In genomic region chr13:51590231-51590630, GRCh38 we compare ENCODE assay signal across 1 cellular context.
TF ChIP-seq lines count a peak whose summit lies in the region.

No MANE protein-coding gene starts in this region.

TF ChIP-seq in SK-N-SH, 30 proteins besides CTCF, POLR2A, EP300 and RAD21 (continued from another document):
- no peak for TF ChIP-seq USF2 (IDR thresholded peaks at IDR 0.05; ENCODE audit: borderline replicate concordance, low read depth, low read length)
- no peak for TF ChIP-seq RXRA (IDR thresholded peaks at IDR 0.05; ENCODE audit: borderline replicate concordance, low read depth)
- no peak for TF ChIP-seq RFX5 (IDR thresholded peaks at IDR 0.05; ENCODE audit: low read length)
- TF ChIP-seq IRF3 (IDR thresholded peaks at IDR 0.05; ENCODE audit: low read depth, low read length): no peak
- TF ChIP-seq EZH2phosphoT487 (IDR thresholded peaks at IDR 0.05; ENCODE audit: borderline replicate concordance, low read depth): no peak
- TF ChIP-seq RCOR1 (IDR thresholded peaks at IDR 0.05; ENCODE audit: low read length): no peak
- no peak for TF ChIP-seq MEF2A (IDR thresholded peaks at IDR 0.05; ENCODE audit: borderline replicate concordance, low read depth)
- TF ChIP-seq TAF1 (IDR thresholded peaks at IDR 0.05; ENCODE audit: borderline replicate concordance, low read depth, low read length): no peak
- TF ChIP-seq GABPA (IDR thresholded peaks at IDR 0.05; ENCODE audit: low read depth): no peak
- no peak for TF ChIP-seq TCF12 (IDR thresholded peaks at IDR 0.05)
- no peak for TF ChIP-seq MAX (IDR thresholded peaks at IDR 0.05; ENCODE audit: low read depth)
- TF ChIP-seq FOSL2 (IDR thresholded peaks at IDR 0.05; ENCODE audit: borderline replicate concordance, low read depth): no peak
- TF ChIP-seq NRF1 (IDR thresholded peaks at IDR 0.05; ENCODE audit: low read depth, low read length): no peak
- no peak for TF ChIP-seq GATA2 (CRISPR knock-in tag; IDR thresholded peaks at IDR 0.05)
TF ChIP-seq in SK-N-SH: peak in this region for 0.
